In the genomic region with DNA sequence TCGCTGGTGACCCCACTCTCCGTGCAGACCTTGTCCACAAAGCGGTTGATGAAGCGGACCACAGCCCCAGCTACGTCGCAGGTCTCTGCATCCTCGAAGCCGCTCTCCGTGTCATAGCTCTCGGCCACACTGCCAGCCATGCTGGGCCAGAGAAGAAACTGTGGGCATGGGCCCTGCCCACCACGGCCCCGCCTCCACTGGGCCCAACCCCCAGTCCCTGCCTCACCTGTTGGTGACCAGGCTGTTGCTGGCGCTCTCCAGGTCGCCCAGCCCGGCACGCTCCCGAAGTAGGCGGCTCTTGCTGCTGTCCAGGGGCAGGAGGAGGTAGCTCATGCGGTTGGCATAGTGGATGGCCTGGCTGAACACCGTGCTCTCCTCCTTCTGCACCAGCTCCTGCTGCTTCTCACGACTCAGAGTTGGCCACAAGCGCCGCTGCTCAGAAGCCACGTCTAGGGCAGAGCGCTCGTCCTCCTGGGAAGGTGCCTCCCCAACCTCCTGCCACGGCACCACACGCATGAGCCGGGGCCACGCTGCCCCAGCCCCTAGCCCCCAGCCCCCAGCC, we compare ENCODE assay signal across 21 cellular contexts. TPM values are rescaled to one million over a fixed set of nuclear protein-coding genes. Genes with fewer than 3 reads are reported as not detected.
A peak's percentile ranks its signal among the peaks of the same experiment; 100 is the strongest.
DNase-seq lines count a peak whose midpoint lies in the region; ATAC-seq and TF ChIP-seq lines count a peak whose summit lies in the region.
"Had no signal": no experiment of that assay in that cellular context is flagged by ENCODE, and none has a peak within 500 bp of the region (broad histone marks: within the 10 kb centered on the region; RNA-seq: fewer than 3 reads in every experiment).

No MANE protein-coding gene starts in this region.

- no peaks in the 10 kb centered on the region for H4K20me1 ChIP-seq in mammary epithelial cell (ENCODE audit: insufficient read depth, low read length)

- peaks cover 20% of the 10 kb centered on the region for H3K36me3 ChIP-seq in mammary epithelial cell (ENCODE audit: insufficient read depth, low read length)
- H3K36me3 ChIP-seq in breast epithelium, result peaks cover 42% of the 10 kb centered on the region
- peaks cover 8 to 97% of the 10 kb centered on the region in 2 experiments; a peak in 2 of 3 replicates for H3K36me3 ChIP-seq in HEK293 (ENCODE audit: control insufficient read depth in 2 of 2, insufficient read depth in 1 of 2, low read length in 2 of 2)
- peaks cover 5% of the 10 kb centered on the region; the same call in 1 of the 2 replicates for H3K36me3 ChIP-seq in Panc1 (ENCODE audit: control insufficient read depth, insufficient read depth, low read length)

- H3K9me3 ChIP-seq in mammary epithelial cell (replicated peaks; ENCODE audit: insufficient read depth, low read length), result no peaks in the 10 kb centered on the region
- no peaks in the 10 kb centered on the region for H3K9me3 ChIP-seq in breast epithelium
- no peaks in the 10 kb centered on the region for H3K9me3 ChIP-seq in HEK293 (ENCODE audit: control insufficient read depth, insufficient read depth, low read depth, low read length)
- no peaks in the 10 kb centered on the region for H3K9me3 ChIP-seq in Panc1 (ENCODE audit: control insufficient read depth, insufficient read depth, low read depth, low read length)
- H3K9me3 ChIP-seq: BLaER1, Caco-2 had no signal

- TF ChIP-seq CTCF in mammary epithelial cell (conservative IDR thresholded peaks at IDR 0.05 in 1 of 2, IDR thresholded peaks at IDR 0.05 in 1 of 2; ENCODE audit: extremely low read depth in 1 of 2, insufficient read depth in 1 of 2, low read depth in 1 of 2, low read length in 2 of 2) (no peak), breast epithelium (IDR thresholded peaks at IDR 0.05) (no peak), HEK293 (tag by site-specific recombination; IDR thresholded peaks at IDR 0.05) (no peak), Panc1 (IDR thresholded peaks at IDR 0.05) (no peak)

- H3K27me3 Mint-ChIP-seq in T-cell, result no peaks in the 10 kb centered on the region
- H3K27me3 Mint-ChIP-seq: B cell; CD4-positive, CD25-positive, alpha-beta regulatory T cell had no signal

- H3K4me3 ChIP-seq in mammary epithelial cell (replicated peaks in 1 of 3; ENCODE audit: insufficient read depth in 1 of 3, low read depth in 2 of 3, low read length in 3 of 3) (no peak overlapping the region), breast epithelium (no peak overlapping the region), HEK293 (ENCODE audit: low read depth, low read length) (no peak overlapping the region), Panc1 (ENCODE audit: low read depth in 2 of 2, low read length in 2 of 2) (no peak overlapping the region)
- H3K4me3 ChIP-seq: BLaER1, GM12878, GM23248 had no signal

- no peaks in the 10 kb centered on the region for H3K9me3 Mint-ChIP-seq in T-cell
- H3K9me3 Mint-ChIP-seq: CD8-positive, alpha-beta T cell had no signal

- H3K4me1 ChIP-seq in mammary epithelial cell (ENCODE audit: insufficient read depth, low read length) (no peaks in the 10 kb centered on the region), breast epithelium (no peaks in the 10 kb centered on the region), HEK293 (ENCODE audit: control insufficient read depth, insufficient read depth, low read length) (no peaks in the 10 kb centered on the region), Panc1 (ENCODE audit: control insufficient read depth, insufficient read depth, low read length) (no peaks in the 10 kb centered on the region)

- dilution Hi-C loops in mammary epithelial cell (cut with HindIII; ENCODE audit: low sequenced_read_pairs), result no loop called here

- ATAC-seq in Panc1 (0 out of 2 replicates have a peak, but pooled peaks have one; percentile 29), left colon (peak; percentile 5), T-cell (replicated peaks in 1 of 4) (no peak)
- ATAC-seq: CD8-positive, alpha-beta T cell; GM12878 had no signal

- BruUV-seq in mammary epithelial cell (replicated peaks; lab: Mats Ljungman, UMichigan), result TSS peak; percentile 13
- no TSS peak for BruUV-seq in Panc1 (replicated peaks; lab: Mats Ljungman, UMichigan)

- H3K4me1 Mint-ChIP-seq in T-cell, result peaks cover 6 to 8% (median 7%) of the 10 kb centered on the region in 3 donors

- H3K9ac ChIP-seq in mammary epithelial cell (ENCODE audit: insufficient read depth, low read length), result no peak overlapping the region
- H3K9ac ChIP-seq: BLaER1, GM23248 had no signal

- in situ Hi-C loops in mammary epithelial cell (cut with MboI; ENCODE audit: low sequenced_read_pairs in 2 of 2), result no loop called here
- in situ Hi-C loops in Panc1 (cut with HindIII; ENCODE audit: low pct_unique_long_range_greater_than_20kb, low sequenced_read_pairs), result no loop called here

- intact Hi-C loops in mammary epithelial cell (cut with micrococcal nuclease), result no loop called here
- intact Hi-C loops in breast epithelium (cut with DNase I; ENCODE audit: low total_unique reads), result no loop called here
- intact Hi-C loops in Panc1 (cut with micrococcal nuclease; ENCODE audit: unreplicated experiment), result no loop called here
- intact Hi-C loops in left colon (cut with DNase I, micrococcal nuclease), result no loop called here

- peaks cover 2% of the 10 kb centered on the region for H3K79me2 ChIP-seq in mammary epithelial cell (ENCODE audit: insufficient read depth, low read length)

- WGBS in mammary epithelial cell (ENCODE audit: low coverage, missing lambda C conversion rate), result 98% methylated on average over 23 of the region's 30 CpGs

- H3K27ac Mint-ChIP-seq in T-cell, result no peak overlapping the region
- H3K27ac Mint-ChIP-seq: B cell; CD8-positive, alpha-beta T cell had no signal

- H3K4me2 ChIP-seq in mammary epithelial cell (ENCODE audit: insufficient read depth, low read depth, low read length), result no peak overlapping the region
- H3K4me2 ChIP-seq: BLaER1 had no signal

- no peaks in the 10 kb centered on the region for H3K27me3 ChIP-seq in mammary epithelial cell (ENCODE audit: insufficient read depth, low read length)
- H3K27me3 ChIP-seq in breast epithelium, result no peaks in the 10 kb centered on the region
- H3K27me3 ChIP-seq in Panc1 (ENCODE audit: control insufficient read depth, insufficient read depth, low read length), result no peaks in the 10 kb centered on the region
- H3K27me3 ChIP-seq: BLaER1 had no signal

- no peak overlapping the region for H3K27ac ChIP-seq in mammary epithelial cell (ENCODE audit: insufficient read depth, low read depth, low read length)
- H3K27ac ChIP-seq in breast epithelium, result no peak overlapping the region
- H3K27ac ChIP-seq in HEK293 (ENCODE audit: extremely low read depth, low read depth, low read length), result no peak overlapping the region
- no peak overlapping the region for H3K27ac ChIP-seq in Panc1 (ENCODE audit: low read length)
- H3K27ac ChIP-seq: 22Rv1, BLaER1, C4-2B, GM23248 had no signal

- DNase-seq in mammary epithelial cell, result no peak
- DNase-seq in breast epithelium (ENCODE audit: low spot score in 2 of 2), result no peak
- no peak for DNase-seq in Panc1 (ENCODE audit: low read depth, low spot score)
- no peak for DNase-seq in left colon
- DNase-seq in T-cell, result no peak
- DNase-seq in cerebellar nuclear complex (lab: John Stamatoyannopoulos, UW), result no peak
- no peak for DNase-seq in dermis blood vessel endothelial cell
- DNase-seq: Caco-2; CD4-positive, CD25-positive, alpha-beta regulatory T cell; CD8-positive, alpha-beta T cell; DMS153; DND-41; GDM1; GM23248; H7 had no signal

- TF ChIP-seq POLR2A in breast epithelium (IDR thresholded peaks at IDR 0.05), result no peak

- H2AFZ ChIP-seq in mammary epithelial cell (ENCODE audit: low read depth, low read length), result no peak overlapping the region
- H2AFZ ChIP-seq: GM23248 had no signal

- peaks cover 41% of the 10 kb centered on the region for H3K36me3 Mint-ChIP-seq in T-cell

- POLR2A ChIA-PET in HEK293 (lab: Yijun Ruan, JAX) (interaction anchor here (0.6 to 0.7 kb wide), 2 partner anchors 12 to 64 kb away, joined by 3 read pairs; a partner anchor contains a TSS), Panc1 (lab: Charles Lee) (no interaction called here), T-cell (lab: Charles Lee) (no interaction called here)

- CTCF ChIA-PET in mammary epithelial cell (lab: Charles Lee; ENCODE audit: low non-redundant PET), result no interaction called here
- CTCF ChIA-PET in HEK293 (lab: Yijun Ruan, JAX), result interaction anchor here (1.1 to 1.7 kb wide), 2 partner anchors 11 to 36 kb away, joined by 3 to 6 read pairs; no protein-coding TSS in a partner anchor
- CTCF ChIA-PET in Panc1 (lab: Charles Lee), result no interaction called here
- CTCF ChIA-PET in T-cell (lab: Charles Lee), result no interaction called here

- no peak overlapping the region for H3K4me3 Mint-ChIP-seq in T-cell
- H3K4me3 Mint-ChIP-seq: B cell; CD4-positive, CD25-positive, alpha-beta regulatory T cell; CD8-positive, alpha-beta T cell had no signal

RNA-seq across cellular contexts. Expression of a gene that starts 12.8 kb away (rescaled TPM):
- total RNA-seq in mammary epithelial cell, result 10 to 100 TPM; 79.0 to 84.5 TPM
- polyA plus RNA-seq in mammary epithelial cell, result 37.4 TPM
- polyA minus RNA-seq in mammary epithelial cell, result 98.1 TPM
- total RNA-seq in breast epithelium, result 10 to 100 TPM; 30.6 to 33.1 (median 30.6) TPM
- 59.2 TPM for total RNA-seq in Panc1 (2021; ENCODE audit: unreplicated experiment)
- polyA plus RNA-seq in Panc1 (2012; ENCODE audit: insufficient read length), result 52.8 TPM
- 10 to 100 TPM; 69.2 to 80.1 TPM for total RNA-seq in left colon
- 100 to 1,000 TPM; 193 to 318 (median 308) TPM for total RNA-seq in T-cell
- total RNA-seq in dermis blood vessel endothelial cell, result 50.0 and 62.1 TPM in 2 replicates

RNA-seq across cellular contexts. Expression of a gene that starts 19.3 kb away (rescaled TPM):
- total RNA-seq in mammary epithelial cell (10 to 100 TPM; 21.2 to 30.9 TPM), breast epithelium (under 1 TPM in 2 of 3 donors, not detected in 1; 0.59 to 0.98 TPM), Panc1 (2021; ENCODE audit: unreplicated experiment) (3.9 TPM), left colon (1 to 10 TPM; 5.4 to 8.9 TPM), T-cell (10 to 100 TPM in 3 of 5 donors, 1 to 10 TPM in 2; 1.5 to 11.3 (median 10.7) TPM), dermis blood vessel endothelial cell (0.34 and 0.60 TPM in 2 replicates)
- 1.7 TPM for polyA plus RNA-seq in mammary epithelial cell
- polyA minus RNA-seq in mammary epithelial cell, result 1.1 TPM
- polyA plus RNA-seq in Panc1 (2012; ENCODE audit: insufficient read length), result 9.3 TPM

RNA-seq across cellular contexts. Expression of a gene that starts 24.6 kb away (rescaled TPM):
- total RNA-seq in mammary epithelial cell (not detected), breast epithelium (not detected), Panc1 (2021; ENCODE audit: unreplicated experiment) (0.23 TPM), left colon (not detected), T-cell (under 1 TPM in 4 of 5 donors, not detected in 1; 0.36 to 0.70 (median 0.54) TPM), dermis blood vessel endothelial cell (not detected in 2 replicates)
- not detected for polyA plus RNA-seq in mammary epithelial cell
- polyA minus RNA-seq in mammary epithelial cell, result not detected
- 0.33 TPM for polyA plus RNA-seq in Panc1 (2012; ENCODE audit: insufficient read length)
- total RNA-seq: B cell; Caco-2; CD4-positive, CD25-positive, alpha-beta regulatory T cell; CD8-positive, alpha-beta T cell; GM12878; GM23248; H7 had no signal
- polyA plus RNA-seq: CD4-positive, CD25-positive, alpha-beta regulatory T cell had no signal

RNA-seq across cellular contexts. Expression of a gene that starts 45.4 kb away (rescaled TPM):
- total RNA-seq in mammary epithelial cell (10 to 100 TPM; 47.8 to 84.8 TPM), breast epithelium (10 to 100 TPM; 35.7 to 54.9 (median 39.5) TPM), Panc1 (2021; ENCODE audit: unreplicated experiment) (54.2 TPM), left colon (10 to 100 TPM; 58.7 to 59.3 TPM), T-cell (100 to 1,000 TPM in 4 of 5 donors, 10 to 100 TPM in 1; 90.5 to 188 (median 185) TPM), dermis blood vessel endothelial cell (43.7 and 50.9 TPM in 2 replicates)
- 50.3 TPM for polyA plus RNA-seq in mammary epithelial cell
- 9.1 TPM for polyA minus RNA-seq in mammary epithelial cell
- 46.0 TPM for polyA plus RNA-seq in Panc1 (2012; ENCODE audit: insufficient read length)

RNA-seq across cellular contexts. Expression of a gene that starts 46.0 kb away (rescaled TPM):
- total RNA-seq in mammary epithelial cell (10 to 100 TPM; 18.2 to 41.0 TPM), breast epithelium (10 to 100 TPM; 25.9 to 48.2 (median 43.0) TPM), Panc1 (2021; ENCODE audit: unreplicated experiment) (55.6 TPM), left colon (10 to 100 TPM; 26.6 to 27.1 TPM), T-cell (100 to 1,000 TPM in 2 of 5 donors, 10 to 100 TPM in 3; 80.1 to 110 (median 94.6) TPM), dermis blood vessel endothelial cell (30.1 and 37.1 TPM in 2 replicates)
- 33.3 TPM for polyA plus RNA-seq in mammary epithelial cell
- polyA minus RNA-seq in mammary epithelial cell, result 56.4 TPM
- 44.9 TPM for polyA plus RNA-seq in Panc1 (2012; ENCODE audit: insufficient read length)

Comparison
In these comparisons a context has a peak if more than half of its experiments do, and no peak if none do; other contexts are left out.
1. ATAC-seq: peak in Panc1 (single experiment) and left colon (single experiment); none in T-cell (0 of 4).